1 cellular context compared by ENCODE assay signal in the genomic region with DNA sequence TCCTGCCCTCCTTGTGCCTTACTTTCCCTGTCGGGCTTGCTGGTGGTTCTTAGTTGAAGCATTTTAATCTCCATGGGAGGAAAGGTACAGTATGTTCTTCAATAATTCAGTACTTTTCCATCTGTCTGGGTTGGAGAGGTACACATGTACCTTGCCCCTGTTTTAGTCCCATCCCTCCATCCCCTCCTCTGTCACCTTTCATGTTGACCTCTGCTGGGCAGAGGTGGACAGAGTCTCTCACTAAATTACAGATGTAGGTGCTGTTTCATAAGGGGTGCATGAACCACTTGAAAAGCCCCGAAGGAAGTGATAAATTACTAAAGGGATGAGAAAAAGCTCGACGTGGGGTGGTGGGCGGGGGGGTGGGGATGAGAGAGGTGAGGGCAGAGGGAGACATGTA.
TF ChIP-seq lines count a peak whose summit lies in the region.

No MANE protein-coding gene starts in this region.

TF ChIP-seq in HCT116, 20 proteins besides CTCF, POLR2A, EP300 and RAD21:
- TF ChIP-seq ZFX (IDR thresholded peaks at IDR 0.05) (no peak), JUND (IDR thresholded peaks at IDR 0.05) (no peak), EGR1 (IDR thresholded peaks at IDR 0.05; ENCODE audit: low read depth) (no peak), YY1 (IDR thresholded peaks at IDR 0.05; ENCODE audit: extremely low read depth, insufficient replicate concordance, low read depth, low read length) (no peak), FOSL1 (IDR thresholded peaks at IDR 0.05; ENCODE audit: low read depth) (no peak), EZH2phosphoT487 (IDR thresholded peaks at IDR 0.05; ENCODE audit: borderline replicate concordance) (no peak)
- TF ChIP-seq, protein P1, sequence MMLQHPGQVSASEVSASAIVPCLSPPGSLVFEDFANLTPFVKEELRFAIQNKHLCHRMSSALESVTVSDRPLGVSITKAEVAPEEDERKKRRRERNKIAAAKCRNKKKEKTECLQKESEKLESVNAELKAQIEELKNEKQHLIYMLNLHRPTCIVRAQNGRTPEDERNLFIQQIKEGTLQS (IDR thresholded peaks at IDR 0.05) = no peak
- TF ChIP-seq, protein P2, sequence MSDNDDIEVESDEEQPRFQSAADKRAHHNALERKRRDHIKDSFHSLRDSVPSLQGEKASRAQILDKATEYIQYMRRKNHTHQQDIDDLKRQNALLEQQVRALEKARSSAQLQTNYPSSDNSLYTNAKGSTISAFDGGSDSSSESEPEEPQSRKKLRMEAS (IDR thresholded peaks at IDR 0.05) = no peak
